Comparison of ENCODE assay signal across 12 cellular contexts in the genomic region with DNA sequence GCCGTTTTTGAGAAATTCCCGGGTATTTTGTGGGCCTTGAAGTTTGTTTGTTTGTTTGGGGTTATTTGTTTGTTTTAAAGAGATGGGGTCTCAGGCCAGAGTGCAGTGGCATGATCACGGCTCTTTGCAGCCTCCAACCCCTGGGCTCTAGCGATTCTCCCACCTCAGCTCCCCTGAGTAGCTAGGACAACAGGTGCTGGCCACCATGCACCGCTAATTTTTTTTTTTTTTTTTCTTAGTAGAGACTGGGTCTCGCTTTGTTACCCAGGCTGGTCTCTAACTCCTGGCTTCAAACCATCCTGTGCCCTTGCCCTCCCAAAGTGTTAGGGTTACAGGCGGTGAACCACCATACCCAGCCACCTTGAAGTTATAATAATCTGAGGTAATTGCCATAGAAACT. TPM values are rescaled to one million over a fixed set of nuclear protein-coding genes. Genes with fewer than 3 reads are reported as not detected.
A peak's percentile ranks its signal among the peaks of the same experiment; 100 is the strongest.
DNase-seq lines count a peak whose midpoint lies in the region; ATAC-seq, FAIRE-seq and TF ChIP-seq lines count a peak whose summit lies in the region.
"Had no signal": no experiment of that assay in that cellular context is flagged by ENCODE, and none has a peak within 500 bp of the region (broad histone marks: within the 10 kb centered on the region; RNA-seq: fewer than 3 reads in every experiment).

No MANE protein-coding gene starts in this region.

- H3K9me3 Mint-ChIP-seq in activated naive CD8-positive, alpha-beta T cell treated with anti-CD3 and anti-CD28 coated beads for 36 hours = no peaks in the 10 kb centered on the region

- no TSS peak for BruUV-seq in HepG2 (replicated peaks; lab: Mats Ljungman, UMichigan)

- peaks cover 20% of the 10 kb centered on the region for H3K4me1 ChIP-seq in cardiac muscle cell (ENCODE audit: low read depth)
- peaks cover 48% of the 10 kb centered on the region for H3K4me1 ChIP-seq in HepG2 (ENCODE audit: insufficient read depth, low read length)
- peaks cover 20 to 33% of the 10 kb centered on the region in 2 donors for H3K4me1 ChIP-seq in thoracic aorta (ENCODE audit: control insufficient read depth in 1 of 2, low read depth in 2 of 2)

- peaks cover 28% of the 10 kb centered on the region for H3K4me1 Mint-ChIP-seq in activated naive CD8-positive, alpha-beta T cell treated with anti-CD3 and anti-CD28 coated beads for 36 hours

- no peak for TF ChIP-seq EP300 in HepG2 (IDR thresholded peaks at IDR 0.05; ENCODE audit: low read depth in 2 of 2, low read length in 2 of 2)
- no peak for TF ChIP-seq EP300 in HepG2 (CRISPR knock-in tag; IDR thresholded peaks at IDR 0.05; ENCODE audit: borderline replicate concordance)

- TF ChIP-seq RAD21 in HepG2 (CRISPR knock-in tag; IDR thresholded peaks at IDR 0.05) = no peak

- H3K27ac ChIP-seq in cardiac muscle cell (peak overlapping the region; percentile 44), HepG2 (ENCODE audit: extremely low read length, insufficient read depth, low read length) (no peak overlapping the region), thoracic aorta (peak overlapping the region; percentile 30 to 100)

- H2AFZ ChIP-seq in HepG2 (ENCODE audit: low read length) = no peak overlapping the region

- FAIRE-seq in HepG2 (lab: Jason Lieb, UNC) (no peak), frontal cortex (lab: Jason Lieb, UNC) (no peak)

- peaks cover 13% of the 10 kb centered on the region for H4K20me1 ChIP-seq in HepG2 (ENCODE audit: insufficient read depth, low read length)

- H3K4me2 ChIP-seq in HepG2 (ENCODE audit: low read depth, low read length) = peak overlapping the region; percentile 79

- no peaks in the 10 kb centered on the region for H3K27me3 Mint-ChIP-seq in activated naive CD8-positive, alpha-beta T cell treated with anti-CD3 and anti-CD28 coated beads for 36 hours

- POLR2A ChIA-PET in HepG2 (lab: Yijun Ruan, JAX) = interaction anchor here (2.5 to 2.7 kb wide), 4 partner anchors 12 to 28 kb away, joined by 9 to 63 read pairs (median 45); a partner anchor contains a TSS

- no peak overlapping the region for H3K9ac ChIP-seq in HepG2 (ENCODE audit: insufficient read depth, low read depth, low read length)

- CTCF ChIA-PET in HepG2 (lab: Yijun Ruan, JAX; ENCODE audit: low intra/inter-chr PET ratio, low total read pairs) = no interaction called here

- WGBS in HepG2 (ENCODE audit: low lambda C conversion rate) = 91% methylated on average over 7 of the region's 7 CpGs

- H3K36me3 ChIP-seq in cardiac muscle cell (peaks cover 41% of the 10 kb centered on the region), HepG2 (replicated peaks in 1 of 2; ENCODE audit: control insufficient read depth in 1 of 2, insufficient read depth in 2 of 2, low read length in 2 of 2) (peaks cover 10 to 49% of the 10 kb centered on the region in 2 experiments), thoracic aorta (peaks cover 38% of the 10 kb centered on the region)

- H3K4me3 ChIP-seq in cardiac muscle cell = peak overlapping the region; percentile 10
- H3K4me3 ChIP-seq in HepG2 (replicated peaks in 1 of 3; ENCODE audit: insufficient read depth in 1 of 3, low read depth in 2 of 3, low read length in 3 of 3) = no peak overlapping the region
- peak overlapping the region; percentile 99 for H3K4me3 ChIP-seq in thoracic aorta

- H3K27ac Mint-ChIP-seq in activated naive CD8-positive, alpha-beta T cell treated with anti-CD3 and anti-CD28 coated beads for 36 hours = peak overlapping the region; percentile 97

- peaks cover 32% of the 10 kb centered on the region for H3K79me2 ChIP-seq in HepG2 (ENCODE audit: insufficient read depth, low read length)

- in situ Hi-C loops in HepG2 (cut with HindIII; ENCODE audit: extremely low pct_ligation_motif_present, low pct_unique_long_range_greater_than_20kb) = no loop called here

- H3K4me3 Mint-ChIP-seq in activated naive CD8-positive, alpha-beta T cell treated with anti-CD3 and anti-CD28 coated beads for 36 hours = peak overlapping the region; percentile 94

- H3K36me3 Mint-ChIP-seq in activated naive CD8-positive, alpha-beta T cell treated with anti-CD3 and anti-CD28 coated beads for 36 hours = peaks cover 46% of the 10 kb centered on the region

- ATAC-seq in Right ventricle myocardium inferior = no peak
- no peak for ATAC-seq in HepG2
- no peak for ATAC-seq in thoracic aorta (ENCODE audit: insufficient number of reproducible peaks, low FRiP score, low read depth)
- ATAC-seq in GM18498 (IDR thresholded peaks at IDR 0.05; ENCODE audit: unreplicated experiment) = no peak

- H3K27me3 ChIP-seq in cardiac muscle cell (no peaks in the 10 kb centered on the region), HepG2 (ENCODE audit: control insufficient read depth in 1 of 2, insufficient read depth in 2 of 2, low read length in 2 of 2) (no peaks in the 10 kb centered on the region), thoracic aorta (replicated peaks; ENCODE audit: insufficient read depth) (no peaks in the 10 kb centered on the region)

- DNase-seq in cardiac muscle cell (ENCODE audit: low read depth in 1 of 2, low spot score in 1 of 2) (no peak), Right ventricle myocardium inferior (ENCODE audit: missing footprints) (no peak), HepG2 (ENCODE audit: low spot score) (no peak), thoracic aorta (ENCODE audit: low spot score) (no peak), foreskin melanocyte (no peak), frontal cortex (ENCODE audit: low spot score in 2 of 2) (no peak)
- no peak for DNase-seq in activated naive CD8-positive, alpha-beta T cell treated with anti-CD3 and anti-CD28 coated beads for 36 hours
- DNase-seq: central memory CD4-positive, alpha-beta T cell; NCI-H1694 treated with DMSO at 0.1 percent for 48 hours; stimulated activated CD4-positive, alpha-beta T cell treated with anti-CD3 and anti-CD28 coated beads, Interleukin-2, amount 100 ng/mL, for 48 hours had no signal

- TF ChIP-seq POLR2A in HepG2 (IDR thresholded peaks at IDR 0.05; ENCODE audit: insufficient read depth in 1 of 2, low read depth in 2 of 2, low read length in 2 of 2) = no peak

- H3K9me3 ChIP-seq in cardiac muscle cell (ENCODE audit: low read depth) = no peaks in the 10 kb centered on the region
- no peaks in the 10 kb centered on the region for H3K9me3 ChIP-seq in HepG2 (ENCODE audit: low read length)
- H3K9me3 ChIP-seq in thoracic aorta = no peaks in the 10 kb centered on the region

- TF ChIP-seq CTCF in cardiac muscle cell (IDR thresholded peaks at IDR 0.05; ENCODE audit: low read depth, low read length) (no peak), HepG2 (CRISPR knock-in tag; IDR thresholded peaks at IDR 0.05) (no peak), thoracic aorta (IDR thresholded peaks at IDR 0.05) (no peak)

- intact Hi-C loops in Right ventricle myocardium inferior (cut with DNase I) (loop anchor here (2.0 kb wide), 1 partner anchor 35 kb away; a partner anchor contains a TSS), HepG2 (cut with micrococcal nuclease; ENCODE audit: unreplicated experiment) (no loop called here)

RNA-seq across cellular contexts. Expression of a gene that starts 2.0 kb away (rescaled TPM):
- total RNA-seq in cardiac muscle cell (71.0 and 78.0 TPM in 2 replicates), Right ventricle myocardium inferior (72.1 TPM), HepG2 (2016; rRNA removed; fragmentation: Illumina TruSeq; extraction: Trizol) (35.4 and 38.0 TPM in 2 replicates), thoracic aorta (10 to 100 TPM; 39.0 to 78.0 TPM), frontal cortex (55.0 TPM)
- polyA plus RNA-seq in cardiac muscle cell (94.3 and 104 TPM in 2 replicates), HepG2 (2011; rRNA removed) (47.1 and 51.9 TPM in 2 replicates)
- total RNA-seq in activated naive CD8-positive, alpha-beta T cell treated with anti-CD3 and anti-CD28 coated beads for 36 hours = 10 to 100 TPM; 94.3 to 98.1 TPM
- 14.3 and 17.0 TPM in 2 replicates for total RNA-seq in HepG2 (2016; cell fraction: cytosol; rRNA removed; fragmentation: Illumina TruSeq; extraction: Trizol; ENCODE audit: low read depth)
- 34.0 and 41.6 TPM in 2 replicates for total RNA-seq in HepG2 (2016; cell fraction: insoluble cytoplasmic fraction; rRNA removed; fragmentation: Illumina TruSeq; extraction: Trizol)
- total RNA-seq in HepG2 (2016; cell fraction: membrane; rRNA removed; fragmentation: Illumina TruSeq; extraction: Trizol) = 24.6 and 26.6 TPM in 2 replicates
- total RNA-seq in HepG2 (2016; cell fraction: nucleus; rRNA removed; fragmentation: Illumina TruSeq; extraction: Trizol) = 60.5 and 67.4 TPM in 2 replicates
- polyA plus RNA-seq in HepG2 (2011; cell fraction: cytosol; rRNA removed) = 33.6 and 37.2 TPM in 2 replicates
- 57.8 and 64.5 TPM in 2 replicates for polyA plus RNA-seq in HepG2 (2011; cell fraction: nucleus; rRNA removed)
- 40.9 and 49.6 TPM in 2 replicates for polyA plus RNA-seq in HepG2 (2012)
- polyA plus RNA-seq in HepG2 (2016; cell fraction: cytosol; fragmentation: Illumina TruSeq; extraction: Trizol; ENCODE audit: low read depth) = 11.0 and 11.5 TPM in 2 replicates
- 59.9 and 65.3 TPM in 2 replicates for polyA plus RNA-seq in HepG2 (2016; cell fraction: insoluble cytoplasmic fraction; fragmentation: Illumina TruSeq; extraction: Trizol; ENCODE audit: low read depth)
- polyA plus RNA-seq in HepG2 (2016; cell fraction: membrane; fragmentation: Illumina TruSeq; extraction: Trizol; ENCODE audit: low read depth) = 17.8 and 18.3 TPM in 2 replicates
- 108 TPM in 2 replicates for polyA plus RNA-seq in HepG2 (2016; cell fraction: nucleus; fragmentation: Illumina TruSeq; extraction: Trizol; ENCODE audit: insufficient read depth, low read depth)
- polyA minus RNA-seq in HepG2 (2011; rRNA and poly(A)+ RNA removed; ENCODE audit: low replicate concordance) = 34.2 and 56.3 TPM in 2 replicates
- 16.0 and 16.8 TPM in 2 replicates for polyA minus RNA-seq in HepG2 (2011; cell fraction: cytosol; rRNA and poly(A)+ RNA removed)
- polyA minus RNA-seq in HepG2 (2011; cell fraction: nucleus; rRNA and poly(A)+ RNA removed) = 134 and 152 TPM in 2 replicates

RNA-seq across cellular contexts. Expression of a gene that starts 7.6 kb away (rescaled TPM):
- 2.2 and 7.6 TPM in 2 replicates for total RNA-seq in cardiac muscle cell
- 0.42 TPM in 1 of 2 replicates, not detected in the other for polyA plus RNA-seq in cardiac muscle cell
- total RNA-seq in Right ventricle myocardium inferior = 2,065 TPM
- not detected for total RNA-seq in activated naive CD8-positive, alpha-beta T cell treated with anti-CD3 and anti-CD28 coated beads for 36 hours
- total RNA-seq in HepG2 (2016; rRNA removed; fragmentation: Illumina TruSeq; extraction: Trizol) = 120 and 151 TPM in 2 replicates
- 28.0 and 35.5 TPM in 2 replicates for total RNA-seq in HepG2 (2016; cell fraction: cytosol; rRNA removed; fragmentation: Illumina TruSeq; extraction: Trizol; ENCODE audit: low read depth)
- total RNA-seq in HepG2 (2016; cell fraction: insoluble cytoplasmic fraction; rRNA removed; fragmentation: Illumina TruSeq; extraction: Trizol) = 119 and 133 TPM in 2 replicates
- 48.1 and 56.1 TPM in 2 replicates for total RNA-seq in HepG2 (2016; cell fraction: membrane; rRNA removed; fragmentation: Illumina TruSeq; extraction: Trizol)
- total RNA-seq in HepG2 (2016; cell fraction: nucleus; rRNA removed; fragmentation: Illumina TruSeq; extraction: Trizol) = 54.6 and 59.6 TPM in 2 replicates
- 238 and 251 TPM in 2 replicates for polyA plus RNA-seq in HepG2 (2011; rRNA removed)
- 339 and 395 TPM in 2 replicates for polyA plus RNA-seq in HepG2 (2011; cell fraction: cytosol; rRNA removed)
- polyA plus RNA-seq in HepG2 (2011; cell fraction: nucleus; rRNA removed) = 68.2 and 87.5 TPM in 2 replicates
- 109 and 178 TPM in 2 replicates for polyA plus RNA-seq in HepG2 (2012)
- polyA plus RNA-seq in HepG2 (2016; cell fraction: cytosol; fragmentation: Illumina TruSeq; extraction: Trizol; ENCODE audit: low read depth) = 100 and 132 TPM in 2 replicates
- polyA plus RNA-seq in HepG2 (2016; cell fraction: insoluble cytoplasmic fraction; fragmentation: Illumina TruSeq; extraction: Trizol; ENCODE audit: low read depth) = 381 and 401 TPM in 2 replicates
- 143 and 156 TPM in 2 replicates for polyA plus RNA-seq in HepG2 (2016; cell fraction: membrane; fragmentation: Illumina TruSeq; extraction: Trizol; ENCODE audit: low read depth)
- polyA plus RNA-seq in HepG2 (2016; cell fraction: nucleus; fragmentation: Illumina TruSeq; extraction: Trizol; ENCODE audit: insufficient read depth, low read depth) = 222 and 236 TPM in 2 replicates
- 3.5 and 272 TPM in 2 replicates for polyA minus RNA-seq in HepG2 (2011; rRNA and poly(A)+ RNA removed; ENCODE audit: low replicate concordance)
- 102 and 128 TPM in 2 replicates for polyA minus RNA-seq in HepG2 (2011; cell fraction: cytosol; rRNA and poly(A)+ RNA removed)
- 35.0 and 41.2 TPM in 2 replicates for polyA minus RNA-seq in HepG2 (2011; cell fraction: nucleus; rRNA and poly(A)+ RNA removed)
- not detected for total RNA-seq in thoracic aorta
- 1.2 TPM for total RNA-seq in frontal cortex
- total RNA-seq: T-helper 2 cell treated with Interferon-gamma antibody and Interleukin-4, amounts not matched to agents 100 ng/mL and 5 ng/mL, for 36 hours had no signal

RNA-seq across cellular contexts. Expression of a gene that starts 8.6 kb away (rescaled TPM):
- total RNA-seq in cardiac muscle cell = 98.4 and 101 TPM in 2 replicates
- 192 and 250 TPM in 2 replicates for polyA plus RNA-seq in cardiac muscle cell
- total RNA-seq in Right ventricle myocardium inferior = 155 TPM
- total RNA-seq in activated naive CD8-positive, alpha-beta T cell treated with anti-CD3 and anti-CD28 coated beads for 36 hours = 1 to 10 TPM; 5.7 to 5.9 TPM
- total RNA-seq in HepG2 (2016; rRNA removed; fragmentation: Illumina TruSeq; extraction: Trizol) = 89.5 and 115 TPM in 2 replicates
- 78.4 and 101 TPM in 2 replicates for total RNA-seq in HepG2 (2016; cell fraction: cytosol; rRNA removed; fragmentation: Illumina TruSeq; extraction: Trizol; ENCODE audit: low read depth)
- total RNA-seq in HepG2 (2016; cell fraction: insoluble cytoplasmic fraction; rRNA removed; fragmentation: Illumina TruSeq; extraction: Trizol) = 101 and 125 TPM in 2 replicates
- 88.5 and 93.4 TPM in 2 replicates for total RNA-seq in HepG2 (2016; cell fraction: membrane; rRNA removed; fragmentation: Illumina TruSeq; extraction: Trizol)
- 30.0 and 35.1 TPM in 2 replicates for total RNA-seq in HepG2 (2016; cell fraction: nucleus; rRNA removed; fragmentation: Illumina TruSeq; extraction: Trizol)
- polyA plus RNA-seq in HepG2 (2011; rRNA removed) = 172 TPM in 2 replicates
- 139 and 163 TPM in 2 replicates for polyA plus RNA-seq in HepG2 (2011; cell fraction: cytosol; rRNA removed)
- polyA plus RNA-seq in HepG2 (2011; cell fraction: nucleus; rRNA removed) = 32.1 and 42.4 TPM in 2 replicates
- 56.6 and 75.4 TPM in 2 replicates for polyA plus RNA-seq in HepG2 (2012)
- 82.7 and 114 TPM in 2 replicates for polyA plus RNA-seq in HepG2 (2016; cell fraction: cytosol; fragmentation: Illumina TruSeq; extraction: Trizol; ENCODE audit: low read depth)
- 106 and 116 TPM in 2 replicates for polyA plus RNA-seq in HepG2 (2016; cell fraction: insoluble cytoplasmic fraction; fragmentation: Illumina TruSeq; extraction: Trizol; ENCODE audit: low read depth)
- 65.7 and 84.0 TPM in 2 replicates for polyA plus RNA-seq in HepG2 (2016; cell fraction: membrane; fragmentation: Illumina TruSeq; extraction: Trizol; ENCODE audit: low read depth)
- 50.7 and 51.1 TPM in 2 replicates for polyA plus RNA-seq in HepG2 (2016; cell fraction: nucleus; fragmentation: Illumina TruSeq; extraction: Trizol; ENCODE audit: insufficient read depth, low read depth)
- polyA minus RNA-seq in HepG2 (2011; rRNA and poly(A)+ RNA removed; ENCODE audit: low replicate concordance) = 42.6 and 182 TPM in 2 replicates
- 11.7 and 13.7 TPM in 2 replicates for polyA minus RNA-seq in HepG2 (2011; cell fraction: cytosol; rRNA and poly(A)+ RNA removed)
- 6.7 and 6.8 TPM in 2 replicates for polyA minus RNA-seq in HepG2 (2011; cell fraction: nucleus; rRNA and poly(A)+ RNA removed)
- 10 to 100 TPM; 64.2 to 82.9 TPM for total RNA-seq in thoracic aorta
- 7.3 TPM for total RNA-seq in frontal cortex

RNA-seq across cellular contexts. Expression of a gene that starts 19.7 kb away (rescaled TPM):
- 0.51 TPM in 1 of 2 replicates, not detected in the other for total RNA-seq in cardiac muscle cell
- 0.70 and 1.9 TPM in 2 replicates for polyA plus RNA-seq in cardiac muscle cell
- 6.3 TPM for total RNA-seq in Right ventricle myocardium inferior
- total RNA-seq in activated naive CD8-positive, alpha-beta T cell treated with anti-CD3 and anti-CD28 coated beads for 36 hours = not detected
- 1.4 and 2.0 TPM in 2 replicates for total RNA-seq in HepG2 (2016; rRNA removed; fragmentation: Illumina TruSeq; extraction: Trizol)
- 1.2 and 1.6 TPM in 2 replicates for total RNA-seq in HepG2 (2016; cell fraction: cytosol; rRNA removed; fragmentation: Illumina TruSeq; extraction: Trizol; ENCODE audit: low read depth)
- 1.8 and 2.4 TPM in 2 replicates for total RNA-seq in HepG2 (2016; cell fraction: insoluble cytoplasmic fraction; rRNA removed; fragmentation: Illumina TruSeq; extraction: Trizol)
- 2.2 and 2.4 TPM in 2 replicates for total RNA-seq in HepG2 (2016; cell fraction: membrane; rRNA removed; fragmentation: Illumina TruSeq; extraction: Trizol)
- total RNA-seq in HepG2 (2016; cell fraction: nucleus; rRNA removed; fragmentation: Illumina TruSeq; extraction: Trizol) = 0.75 and 1.1 TPM in 2 replicates
- polyA plus RNA-seq in HepG2 (2011; rRNA removed) = 7.7 and 10.8 TPM in 2 replicates
- polyA plus RNA-seq in HepG2 (2011; cell fraction: cytosol; rRNA removed) = 11.2 and 16.8 TPM in 2 replicates
- 1.5 and 3.7 TPM in 2 replicates for polyA plus RNA-seq in HepG2 (2011; cell fraction: nucleus; rRNA removed)
- polyA plus RNA-seq in HepG2 (2012) = 4.8 and 6.4 TPM in 2 replicates
- 1.8 and 2.7 TPM in 2 replicates for polyA plus RNA-seq in HepG2 (2016; cell fraction: cytosol; fragmentation: Illumina TruSeq; extraction: Trizol; ENCODE audit: low read depth)
- polyA plus RNA-seq in HepG2 (2016; cell fraction: insoluble cytoplasmic fraction; fragmentation: Illumina TruSeq; extraction: Trizol; ENCODE audit: low read depth) = 2.4 and 2.9 TPM in 2 replicates
- polyA plus RNA-seq in HepG2 (2016; cell fraction: membrane; fragmentation: Illumina TruSeq; extraction: Trizol; ENCODE audit: low read depth) = 3.3 TPM in 2 replicates
- polyA plus RNA-seq in HepG2 (2016; cell fraction: nucleus; fragmentation: Illumina TruSeq; extraction: Trizol; ENCODE audit: insufficient read depth, low read depth) = 1.6 and 2.4 TPM in 2 replicates
- polyA minus RNA-seq in HepG2 (2011; rRNA and poly(A)+ RNA removed; ENCODE audit: low replicate concordance) = 2.0 and 23.9 TPM in 2 replicates
- 1.5 and 2.7 TPM in 2 replicates for polyA minus RNA-seq in HepG2 (2011; cell fraction: cytosol; rRNA and poly(A)+ RNA removed)
- not detected in 2 replicates for polyA minus RNA-seq in HepG2 (2011; cell fraction: nucleus; rRNA and poly(A)+ RNA removed)
- total RNA-seq in thoracic aorta = 1 to 10 TPM; 4.2 to 4.9 TPM
- total RNA-seq in frontal cortex = not detected
- total RNA-seq: T-helper 2 cell treated with Interferon-gamma antibody and Interleukin-4, amounts not matched to agents 100 ng/mL and 5 ng/mL, for 36 hours had no signal

RNA-seq across cellular contexts. Expression of a gene that starts 22.6 kb away (rescaled TPM):
- total RNA-seq in cardiac muscle cell (56.1 and 83.4 TPM in 2 replicates), Right ventricle myocardium inferior (64.0 TPM), HepG2 (2016; rRNA removed; fragmentation: Illumina TruSeq; extraction: Trizol) (25.7 and 34.3 TPM in 2 replicates), thoracic aorta (10 to 100 TPM; 37.9 to 41.6 TPM), frontal cortex (46.1 TPM)
- polyA plus RNA-seq in cardiac muscle cell (113 and 115 TPM in 2 replicates), HepG2 (2011; rRNA removed) (21.7 and 23.9 TPM in 2 replicates)
- 10 to 100 TPM; 32.9 to 34.7 TPM for total RNA-seq in activated naive CD8-positive, alpha-beta T cell treated with anti-CD3 and anti-CD28 coated beads for 36 hours
- 17.2 and 21.6 TPM in 2 replicates for total RNA-seq in HepG2 (2016; cell fraction: cytosol; rRNA removed; fragmentation: Illumina TruSeq; extraction: Trizol; ENCODE audit: low read depth)
- total RNA-seq in HepG2 (2016; cell fraction: insoluble cytoplasmic fraction; rRNA removed; fragmentation: Illumina TruSeq; extraction: Trizol) = 28.1 and 34.1 TPM in 2 replicates
- 27.9 and 30.7 TPM in 2 replicates for total RNA-seq in HepG2 (2016; cell fraction: membrane; rRNA removed; fragmentation: Illumina TruSeq; extraction: Trizol)
- 11.1 and 12.2 TPM in 2 replicates for total RNA-seq in HepG2 (2016; cell fraction: nucleus; rRNA removed; fragmentation: Illumina TruSeq; extraction: Trizol)
- polyA plus RNA-seq in HepG2 (2011; cell fraction: cytosol; rRNA removed) = 23.2 and 25.5 TPM in 2 replicates
- 11.8 and 17.6 TPM in 2 replicates for polyA plus RNA-seq in HepG2 (2011; cell fraction: nucleus; rRNA removed)
- 11.7 and 15.3 TPM in 2 replicates for polyA plus RNA-seq in HepG2 (2012)
- 20.4 and 22.1 TPM in 2 replicates for polyA plus RNA-seq in HepG2 (2016; cell fraction: cytosol; fragmentation: Illumina TruSeq; extraction: Trizol; ENCODE audit: low read depth)
- polyA plus RNA-seq in HepG2 (2016; cell fraction: insoluble cytoplasmic fraction; fragmentation: Illumina TruSeq; extraction: Trizol; ENCODE audit: low read depth) = 31.0 and 31.2 TPM in 2 replicates
- polyA plus RNA-seq in HepG2 (2016; cell fraction: membrane; fragmentation: Illumina TruSeq; extraction: Trizol; ENCODE audit: low read depth) = 23.6 and 28.1 TPM in 2 replicates
- 20.7 and 21.7 TPM in 2 replicates for polyA plus RNA-seq in HepG2 (2016; cell fraction: nucleus; fragmentation: Illumina TruSeq; extraction: Trizol; ENCODE audit: insufficient read depth, low read depth)
- polyA minus RNA-seq in HepG2 (2011; rRNA and poly(A)+ RNA removed; ENCODE audit: low replicate concordance) = 7.3 and 37.6 TPM in 2 replicates
- polyA minus RNA-seq in HepG2 (2011; cell fraction: cytosol; rRNA and poly(A)+ RNA removed) = 7.2 and 8.8 TPM in 2 replicates
- polyA minus RNA-seq in HepG2 (2011; cell fraction: nucleus; rRNA and poly(A)+ RNA removed) = 4.5 and 9.3 TPM in 2 replicates

Comparison
In these comparisons a context has a peak if more than half of its experiments do, and no peak if none do; other contexts are left out.
1. RNA of a gene that starts 7.6 kb away (total RNA-seq): 2,065 TPM in Right ventricle myocardium inferior (single experiment); 28.0 to 151 TPM in HepG2, 2.2 to 7.6 TPM in cardiac muscle cell, 1.2 TPM in frontal cortex (single experiment), not detected in thoracic aorta and not detected in activated naive CD8-positive, alpha-beta T cell treated with anti-CD3 and anti-CD28 coated beads for 36 hours; every median in the first group is over 10 times any median in the second.
2. H3K4me3 ChIP-seq: peak in cardiac muscle cell (single experiment) and thoracic aorta (single experiment); none in HepG2 (0 of 3).